9 cellular contexts compared by ENCODE assay signal in the genomic region with DNA sequence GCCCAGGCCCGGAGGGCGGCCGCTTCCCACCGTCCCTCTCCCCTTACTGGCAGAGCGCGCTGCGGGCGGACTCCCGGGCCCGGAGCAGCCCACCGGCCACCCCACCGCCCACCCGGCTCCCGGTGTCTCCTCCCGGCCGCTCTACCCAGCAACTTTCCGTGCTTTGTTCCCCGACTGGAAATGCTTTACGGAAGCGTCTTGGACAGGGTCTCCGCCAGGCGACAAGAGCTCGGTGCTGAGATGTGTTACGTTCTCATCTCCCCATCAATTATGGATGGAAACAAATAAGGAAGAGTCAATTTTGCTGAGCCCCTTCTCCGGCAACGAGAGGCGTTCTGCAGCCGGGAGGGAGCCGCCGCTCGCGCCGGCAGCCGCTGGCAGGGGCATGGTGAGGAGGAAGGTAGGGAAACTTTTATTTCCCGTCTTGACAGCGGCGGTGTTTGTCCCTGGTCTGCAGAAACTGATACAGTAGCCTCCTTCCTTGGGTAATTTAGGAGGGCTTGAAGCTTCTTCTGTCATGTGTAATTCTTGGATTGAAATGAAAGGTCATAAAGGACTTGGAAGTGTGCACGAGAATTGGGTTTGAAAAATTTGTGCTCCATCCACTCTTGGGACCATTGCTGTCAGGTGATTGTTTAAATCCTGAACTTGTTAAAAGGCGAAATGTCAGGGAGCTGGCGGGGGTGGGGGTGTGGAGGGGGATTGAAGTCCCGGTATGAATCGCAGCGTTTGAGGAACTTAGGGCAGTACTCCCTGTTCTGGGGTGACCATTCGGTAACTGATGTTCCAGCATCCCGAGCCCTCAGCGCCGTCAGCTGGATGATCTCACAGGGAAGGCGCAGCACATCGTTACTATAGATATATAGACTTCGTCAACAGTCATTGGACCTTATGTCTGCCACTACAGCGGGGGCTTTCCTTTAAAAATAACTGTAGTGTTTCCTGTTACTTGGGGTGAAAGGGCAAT. TPM values are rescaled to one million over a fixed set of nuclear protein-coding genes. Genes with fewer than 3 reads are reported as not detected.
DNase-seq lines count a peak whose midpoint lies in the region; ATAC-seq and TF ChIP-seq lines count a peak whose summit lies in the region.
"Had no signal": no experiment of that assay in that cellular context is flagged by ENCODE, and none has a peak within 500 bp of the region (broad histone marks: within the 10 kb centered on the region; RNA-seq: fewer than 3 reads in every experiment).

No MANE protein-coding gene starts in this region.

- no peak overlapping the region for H2AK5ac ChIP-seq in mesenchymal stem cell (ENCODE audit: low read length, severe bottlenecking)

- peak overlapping the region; percentile 43 for H3K9ac ChIP-seq in endodermal cell (ENCODE audit: extremely low read depth, low read length, poor library complexity, severe bottlenecking)
- peak overlapping the region; percentile 49 for H3K9ac ChIP-seq in mesenchymal stem cell (ENCODE audit: low read length)

- H3K27ac ChIP-seq in endodermal cell (ENCODE audit: low read depth, low read length) = peak overlapping the region; percentile 25
- H3K27ac ChIP-seq in mesenchymal stem cell (ENCODE audit: low read length, poor library complexity, severe bottlenecking) = no peak overlapping the region
- peak overlapping the region; percentile 65 for H3K27ac ChIP-seq in upper lobe of right lung

- H2BK120ac ChIP-seq in mesenchymal stem cell (ENCODE audit: low read depth, low read length) = peak overlapping the region; percentile 83

- H3K4me1 ChIP-seq in endodermal cell (ENCODE audit: control insufficient read depth, insufficient read depth, low read length) (peaks cover 6% of the 10 kb centered on the region), mesenchymal stem cell (ENCODE audit: control insufficient read depth, insufficient read depth, low read depth, low read length) (peaks cover 2% of the 10 kb centered on the region), upper lobe of right lung (peaks cover 11% of the 10 kb centered on the region)

- 1 to 8% methylated on average over 6 to 51 of the region's 51 CpGs for WGBS in endodermal cell (ENCODE audit: insufficient coverage in 1 of 2, insufficient read length in 1 of 2), 2 experiments
- WGBS in mesenchymal stem cell = 1% methylated on average over 41 of the region's 51 CpGs

- peak; percentile 3 for TF ChIP-seq CTCF in endodermal cell (conservative IDR thresholded peaks at IDR 0.05)
- TF ChIP-seq CTCF in upper lobe of right lung (IDR thresholded peaks at IDR 0.05) = no peak

- intact Hi-C loops in upper lobe of right lung (cut with DNase I) = no loop called here

- H3K27me3 ChIP-seq in endodermal cell (ENCODE audit: control insufficient read depth, insufficient read depth, low read length, poor library complexity, severe bottlenecking) (no peaks in the 10 kb centered on the region), mesenchymal stem cell (ENCODE audit: control insufficient read depth in 1 of 2, insufficient read depth in 1 of 2, low read length in 2 of 2) (peaks cover 4 to 23% of the 10 kb centered on the region in 2 experiments), upper lobe of right lung (peaks cover 23% of the 10 kb centered on the region)

- H3K4me1 Mint-ChIP-seq in endodermal cell = peaks cover 48% of the 10 kb centered on the region
- H3K4me1 Mint-ChIP-seq: CD8-positive, alpha-beta memory T cell had no signal

- no peak overlapping the region for H3K23ac ChIP-seq in mesenchymal stem cell (ENCODE audit: low read length in 2 of 2)

- no peak overlapping the region for H3K14ac ChIP-seq in mesenchymal stem cell (ENCODE audit: low read length in 2 of 2)

- H3K79me1 ChIP-seq in mesenchymal stem cell (replicated peaks; ENCODE audit: low read length, poor library complexity, severe bottlenecking) = peaks cover 2% of the 10 kb centered on the region

- peak overlapping the region; percentile 99 for H3K4me2 ChIP-seq in mesenchymal stem cell (ENCODE audit: low read length, poor library complexity, severe bottlenecking)

- no peak overlapping the region for H2BK12ac ChIP-seq in mesenchymal stem cell (ENCODE audit: low read length in 2 of 2)

- H3K36me3 ChIP-seq in endodermal cell (ENCODE audit: control insufficient read depth, insufficient read depth, low read length) (peaks cover 21% of the 10 kb centered on the region), mesenchymal stem cell (ENCODE audit: control insufficient read depth in 1 of 2, insufficient read depth in 2 of 2, low read depth in 1 of 2, low read length in 2 of 2) (no peaks in the 10 kb centered on the region), upper lobe of right lung (no peaks in the 10 kb centered on the region)

- H2BK15ac ChIP-seq in mesenchymal stem cell (ENCODE audit: low read depth, poor library complexity, severe bottlenecking) = peak overlapping the region; percentile 80

- peak overlapping the region; percentile 64 for H4K8ac ChIP-seq in mesenchymal stem cell (ENCODE audit: low read length)

- H4K91ac ChIP-seq in mesenchymal stem cell (ENCODE audit: low read length) = peak overlapping the region; percentile 68

- peak overlapping the region; percentile 67 for H3K27ac Mint-ChIP-seq in endodermal cell
- H3K27ac Mint-ChIP-seq: CD8-positive, alpha-beta memory T cell had no signal

- H3K4ac ChIP-seq in mesenchymal stem cell (ENCODE audit: low read depth in 1 of 2, low read length in 2 of 2) = peak overlapping the region; percentile 40 to 41

- H2AFZ ChIP-seq in mesenchymal stem cell (ENCODE audit: low read depth, low read length) = no peak overlapping the region

- H3K4me3 Mint-ChIP-seq in endodermal cell = peak overlapping the region; percentile 90
- H3K4me3 Mint-ChIP-seq: CD8-positive, alpha-beta memory T cell had no signal

- peak overlapping the region; percentile 77 to 84 for H3K18ac ChIP-seq in mesenchymal stem cell (ENCODE audit: low read depth in 1 of 2, low read length in 2 of 2)

- H3K9me3 ChIP-seq in endodermal cell (ENCODE audit: control insufficient read depth, low read length) = no peaks in the 10 kb centered on the region
- no peaks in the 10 kb centered on the region for H3K9me3 ChIP-seq in mesenchymal stem cell (ENCODE audit: control insufficient read depth, low read length)
- H3K9me3 ChIP-seq in upper lobe of right lung = no peaks in the 10 kb centered on the region

- peaks cover 15% of the 10 kb centered on the region for H3K36me3 Mint-ChIP-seq in endodermal cell (ENCODE audit: low read depth)
- H3K36me3 Mint-ChIP-seq: CD8-positive, alpha-beta memory T cell had no signal

- no peak overlapping the region for H2BK5ac ChIP-seq in mesenchymal stem cell (ENCODE audit: low read depth, low read length, poor library complexity, severe bottlenecking)

- no peak for ATAC-seq in upper lobe of right lung
- ATAC-seq in HG03135 (IDR thresholded peaks at IDR 0.05; ENCODE audit: unreplicated experiment) = no peak

- DNase-seq in NCI-H1417 (lab: John Stamatoyannopoulos, UW) = peak in 2 of 3 experiments; percentile 50 to 66
- no peak for DNase-seq in NCI-H1417 treated with DMSO at 0.1 percent for 48 hours (lab: John Stamatoyannopoulos, UW)
- DNase-seq in endodermal cell = peak; percentile 57
- peak; percentile 80 for DNase-seq in mesenchymal stem cell
- DNase-seq in upper lobe of right lung = peak; percentile 59
- no peak for DNase-seq in GM19240 (ENCODE audit: insufficient read length, low spot score)
- DNase-seq in NCI-H2081 treated with DMSO at 0.1 percent for 48 hours (lab: John Stamatoyannopoulos, UW) = no peak
- DNase-seq: CD8-positive, alpha-beta memory T cell had no signal

- H3K9me3 Mint-ChIP-seq in endodermal cell = peaks cover 2% of the 10 kb centered on the region

- H3K4me3 ChIP-seq in endodermal cell (ENCODE audit: low read length) = peak overlapping the region; percentile 91
- peak overlapping the region; percentile 61 to 81 for H3K4me3 ChIP-seq in mesenchymal stem cell (ENCODE audit: insufficient read depth in 1 of 2, low read depth in 1 of 2, low read length in 2 of 2)
- peak overlapping the region; percentile 66 for H3K4me3 ChIP-seq in upper lobe of right lung

- H3K27me3 Mint-ChIP-seq in endodermal cell (ENCODE audit: insufficient read depth) = peaks cover 24% of the 10 kb centered on the region

RNA-seq across cellular contexts. Expression of a gene that starts 1.5 kb away (rescaled TPM):
- total RNA-seq in endodermal cell (10 to 100 TPM; 23.6 to 48.7 TPM), upper lobe of right lung (8.0 TPM)
- polyA plus RNA-seq in endodermal cell (2013, experiment 1 of 2) = 58.9 TPM
- 45.9 TPM for polyA plus RNA-seq in endodermal cell (2013, experiment 2 of 2)
- 20.3 TPM for polyA plus RNA-seq in mesenchymal stem cell (2013, experiment 1 of 2)
- polyA plus RNA-seq in mesenchymal stem cell (2013, experiment 2 of 2) = 19.3 TPM
- total RNA-seq: CD8-positive, alpha-beta memory T cell had no signal
- polyA plus RNA-seq: CD8-positive, alpha-beta memory T cell had no signal

Comparison
In these comparisons a context has a peak if more than half of its experiments do, and no peak if none do; other contexts are left out.
1. DNase-seq: peak in NCI-H1417 (2 of 3), endodermal cell (single experiment), mesenchymal stem cell (single experiment) and upper lobe of right lung (single experiment); none in NCI-H1417 treated with DMSO at 0.1 percent for 48 hours (single experiment), GM19240 (single experiment) and NCI-H2081 treated with DMSO at 0.1 percent for 48 hours (single experiment).
2. Peak in every context shown above with its lines, with median percentiles within 50 percentile points of each other: H3K4me3 ChIP-seq.